Comparison of ENCODE assay signal across 11 cellular contexts in the genomic region with DNA sequence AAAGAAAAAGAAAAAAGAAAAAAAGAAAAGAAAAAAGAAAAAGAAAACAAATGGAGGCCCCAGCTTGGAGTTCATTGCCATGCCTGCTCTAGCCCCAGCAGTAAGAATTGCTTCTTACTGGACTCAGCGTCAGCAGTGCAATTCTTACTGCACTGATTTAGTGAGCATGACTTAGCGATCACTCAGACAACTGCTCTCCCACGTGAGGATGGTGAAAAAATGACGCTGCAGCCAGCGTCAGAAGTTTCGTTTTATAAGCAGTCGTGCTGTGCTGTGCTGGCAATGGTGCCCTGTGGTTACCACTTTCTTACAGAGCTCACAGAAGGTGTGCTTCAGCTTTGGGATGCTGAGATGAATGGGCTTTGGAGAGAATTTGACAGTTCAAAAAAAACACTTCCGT.
DNase-seq lines count a peak whose midpoint lies in the region; ATAC-seq and TF ChIP-seq lines count a peak whose summit lies in the region.
"Had no signal": no experiment of that assay in that cellular context is flagged by ENCODE, and none has a peak within 500 bp of the region (broad histone marks: within the 10 kb centered on the region; RNA-seq: fewer than 3 reads in every experiment).

No MANE protein-coding gene starts in this region.

- no peaks in the 10 kb centered on the region for H3K36me3 Mint-ChIP-seq in activated naive CD4-positive, alpha-beta T cell treated with anti-CD3 and anti-CD28 coated beads, Interleukin-2, amount 10 ng/mL, durations not matched to agents 7 days and 5 days

- H3K4me1 Mint-ChIP-seq in activated naive CD4-positive, alpha-beta T cell treated with anti-CD3 and anti-CD28 coated beads, Interleukin-2, amount 10 ng/mL, durations not matched to agents 7 days and 5 days: peaks cover 7% of the 10 kb centered on the region
- H3K4me1 Mint-ChIP-seq: nephron had no signal

- TF ChIP-seq CTCF in right atrium auricular region (IDR thresholded peaks at IDR 0.05) (no peak), suprapubic skin (IDR thresholded peaks at IDR 0.05) (no peak), GM13976 (IDR thresholded peaks at IDR 0.05; ENCODE audit: borderline replicate concordance, control extremely low read depth, extremely low read depth, insufficient read depth, missing control alignments) (no peak)

- H3K4me3 ChIP-seq in right atrium auricular region (no peak overlapping the region), suprapubic skin (peak overlapping the region; percentile 18)
- H3K4me3 ChIP-seq: BLaER1 treated with 17β-estradiol and CSF1 and Interleukin-3, amounts not matched to agents 10 nM and 100 nM; SJSA1 had no signal

- WGBS in suprapubic skin: 62% methylated on average over 8 of the region's 8 CpGs

- CTCF ChIA-PET in activated naive CD4-positive, alpha-beta T cell treated with anti-CD3 and anti-CD28 coated beads, Interleukin-2, amount 10 ng/mL, durations not matched to agents 7 days and 5 days (lab: Charles Lee): interaction anchor here (1.5 to 1.6 kb wide), 2 partner anchors 12 to 85 kb away, joined by 4 read pairs; no protein-coding TSS in a partner anchor

- ATAC-seq in left ventricle myocardium superior: no peak

- H3K27ac ChIP-seq in right atrium auricular region (no peak overlapping the region), suprapubic skin (no peak overlapping the region)
- H3K27ac ChIP-seq: BLaER1 treated with 17β-estradiol and CSF1 and Interleukin-3, amounts not matched to agents 10 nM and 100 nM; SJSA1 had no signal

- in situ Hi-C loops in GM13976 (cut with MboI; ENCODE audit: low sequenced_read_pairs, unreplicated experiment): no loop called here

- H3K36me3 ChIP-seq in right atrium auricular region (no peaks in the 10 kb centered on the region), suprapubic skin (no peaks in the 10 kb centered on the region)
- H3K36me3 ChIP-seq: BLaER1 treated with 17β-estradiol and CSF1 and Interleukin-3, amounts not matched to agents 10 nM and 100 nM; SJSA1 had no signal

- intact Hi-C loops in left ventricle myocardium superior (cut with micrococcal nuclease): no loop called here

- H3K4me1 ChIP-seq in right atrium auricular region: no peaks in the 10 kb centered on the region
- no peaks in the 10 kb centered on the region for H3K4me1 ChIP-seq in suprapubic skin
- H3K4me1 ChIP-seq: SJSA1 had no signal

- peaks cover 0 to 7% of the 10 kb centered on the region in 2 donors for H3K9me3 ChIP-seq in right atrium auricular region
- no peaks in the 10 kb centered on the region for H3K9me3 ChIP-seq in suprapubic skin
- H3K9me3 ChIP-seq: SJSA1 had no signal

- peaks cover 4% of the 10 kb centered on the region for H3K9me3 Mint-ChIP-seq in activated naive CD4-positive, alpha-beta T cell treated with anti-CD3 and anti-CD28 coated beads, Interleukin-2, amount 10 ng/mL, durations not matched to agents 7 days and 5 days

- H3K27ac Mint-ChIP-seq in activated naive CD4-positive, alpha-beta T cell treated with anti-CD3 and anti-CD28 coated beads, Interleukin-2, amount 10 ng/mL, durations not matched to agents 7 days and 5 days: no peak overlapping the region
- H3K27ac Mint-ChIP-seq: nephron had no signal

- no peak for TF ChIP-seq EP300 in suprapubic skin (IDR thresholded peaks at IDR 0.05)

- no peaks in the 10 kb centered on the region for H3K27me3 Mint-ChIP-seq in activated naive CD4-positive, alpha-beta T cell treated with anti-CD3 and anti-CD28 coated beads, Interleukin-2, amount 10 ng/mL, durations not matched to agents 7 days and 5 days

- no peak for TF ChIP-seq POLR2A in suprapubic skin (IDR thresholded peaks at IDR 0.05)

- peak; percentile 61 for DNase-seq in right atrium auricular region (ENCODE audit: low spot score)
- no peak for DNase-seq in left ventricle myocardium superior
- peak; percentile 62 for DNase-seq in activated naive CD4-positive, alpha-beta T cell treated with anti-CD3 and anti-CD28 coated beads, Interleukin-2, amount 10 ng/mL, durations not matched to agents 7 days and 5 days
- DNase-seq in medulla oblongata (ENCODE audit: extremely low spot score): peak; percentile 61
- DNase-seq in suprapubic skin (ENCODE audit: low spot score in 2 of 2): no peak
- DNase-seq in NCI-H2081 (lab: John Stamatoyannopoulos, UW): no peak
- DNase-seq in NCI-H1436 treated with DMSO at 0.1 percent for 48 hours (lab: John Stamatoyannopoulos, UW): no peak
- no peak for DNase-seq in GM13976 (ENCODE audit: low spot score)

- H3K4me3 Mint-ChIP-seq in activated naive CD4-positive, alpha-beta T cell treated with anti-CD3 and anti-CD28 coated beads, Interleukin-2, amount 10 ng/mL, durations not matched to agents 7 days and 5 days: no peak overlapping the region
- H3K4me3 Mint-ChIP-seq: nephron had no signal

- H3K27me3 ChIP-seq in right atrium auricular region: no peaks in the 10 kb centered on the region
- H3K27me3 ChIP-seq in suprapubic skin: no peaks in the 10 kb centered on the region
- H3K27me3 ChIP-seq: BLaER1 treated with 17β-estradiol and CSF1 and Interleukin-3, amounts not matched to agents 10 nM and 100 nM; SJSA1 had no signal

Comparison
In these comparisons a context has a peak if more than half of its experiments do, and no peak if none do; other contexts are left out.
1. DNase-seq: peak in right atrium auricular region (single experiment), activated naive CD4-positive, alpha-beta T cell treated with anti-CD3 and anti-CD28 coated beads, Interleukin-2, amount 10 ng/mL, durations not matched to agents 7 days and 5 days (single experiment) and medulla oblongata (single experiment); none in left ventricle myocardium superior (single experiment), suprapubic skin (0 of 2), NCI-H2081 (0 of 2), NCI-H1436 treated with DMSO at 0.1 percent for 48 hours (single experiment) and GM13976 (single experiment).